Comparison of ENCODE assay signal across 1 cellular context in genomic region chr17:63609820-63610573, GRCh38.
TF ChIP-seq lines count a peak whose summit lies in the region.

No MANE protein-coding gene starts in this region.

TF ChIP-seq in liver, 16 proteins besides CTCF, POLR2A, EP300 and RAD21 (continued from another document):
- TF ChIP-seq REST (IDR thresholded peaks at IDR 0.05) (no peak), RXRA (IDR thresholded peaks at IDR 0.05) (peak in 1 of 2 donors; percentile 63), TAF1 (conservative IDR thresholded peaks at IDR 0.05) (no peak), YY1 (IDR thresholded peaks at IDR 0.05) (peak; percentile 37), EGR1 (IDR thresholded peaks at IDR 0.05; ENCODE audit: low read depth in 2 of 2) (peak in 1 of 2 donors; percentile 49)
